1 cellular context compared by ENCODE assay signal in the genomic region with DNA sequence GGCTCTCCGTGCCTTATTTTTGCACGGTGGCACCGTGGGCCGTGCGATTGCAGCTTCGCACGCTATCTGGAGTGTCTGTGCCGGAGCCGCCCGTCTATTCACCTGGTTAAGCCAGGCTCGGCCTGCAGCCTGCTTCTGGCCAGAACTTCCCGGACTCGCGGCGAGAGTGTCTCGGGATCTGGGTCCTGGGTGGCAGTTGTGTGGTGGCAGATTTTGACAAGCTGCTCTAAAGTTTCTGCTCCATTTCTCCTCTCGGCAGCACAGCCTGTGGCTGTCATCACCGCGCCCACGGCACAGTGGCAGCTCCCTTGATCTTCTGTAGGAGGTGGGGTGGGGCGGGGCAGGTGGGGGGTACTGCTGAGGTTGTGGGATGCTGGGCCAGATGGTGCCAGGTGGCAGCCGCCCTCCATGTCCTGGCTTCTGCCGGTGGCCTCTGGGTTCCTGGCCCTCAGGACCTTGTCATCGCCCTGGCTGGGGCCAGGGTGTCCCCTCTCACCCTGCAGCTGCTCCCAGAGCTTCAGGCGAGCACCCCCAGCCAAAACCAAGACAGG.
TF ChIP-seq lines count a peak whose summit lies in the region.

No MANE protein-coding gene starts in this region.

TF ChIP-seq in HEK293, 187 proteins besides CTCF, POLR2A, EP300 and RAD21 (continued from another document and continues in another):
- TF ChIP-seq, protein P1, sequence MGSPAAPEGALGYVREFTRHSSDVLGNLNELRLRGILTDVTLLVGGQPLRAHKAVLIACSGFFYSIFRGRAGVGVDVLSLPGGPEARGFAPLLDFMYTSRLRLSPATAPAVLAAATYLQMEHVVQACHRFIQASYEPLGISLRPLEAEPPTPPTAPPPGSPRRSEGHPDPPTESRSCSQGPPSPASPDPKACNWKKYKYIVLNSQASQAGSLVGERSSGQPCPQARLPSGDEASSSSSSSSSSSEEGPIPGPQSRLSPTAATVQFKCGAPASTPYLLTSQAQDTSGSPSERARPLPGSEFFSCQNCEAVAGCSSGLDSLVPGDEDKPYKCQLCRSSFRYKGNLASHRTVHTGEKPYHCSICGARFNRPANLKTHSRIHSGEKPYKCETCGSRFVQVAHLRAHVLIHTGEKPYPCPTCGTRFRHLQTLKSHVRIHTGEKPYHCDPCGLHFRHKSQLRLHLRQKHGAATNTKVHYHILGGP (tag by site-specific recombination; IDR thresholded peaks at IDR 0.05) = no peak
- TF ChIP-seq, protein P2, sequence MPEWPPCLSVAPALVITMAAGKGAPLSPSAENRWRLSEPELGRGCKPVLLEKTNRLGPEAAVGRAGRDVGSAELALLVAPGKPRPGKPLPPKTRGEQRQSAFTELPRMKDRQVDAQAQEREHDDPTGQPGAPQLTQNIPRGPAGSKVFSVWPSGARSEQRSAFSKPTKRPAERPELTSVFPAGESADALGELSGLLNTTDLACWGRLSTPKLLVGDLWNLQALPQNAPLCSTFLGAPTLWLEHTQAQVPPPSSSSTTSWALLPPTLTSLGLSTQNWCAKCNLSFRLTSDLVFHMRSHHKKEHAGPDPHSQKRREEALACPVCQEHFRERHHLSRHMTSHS (tag by site-specific recombination; IDR thresholded peaks at IDR 0.05) = no peak
- no peak for TF ChIP-seq ZNF660 (tag by site-specific recombination; IDR thresholded peaks at IDR 0.05)
- TF ChIP-seq ZNF2 (tag by site-specific recombination; IDR thresholded peaks at IDR 0.05) = 0 out of 2 replicates have a peak, but pooled peaks have one; percentile 10
- TF ChIP-seq ZEB2 (tag by site-specific recombination; IDR thresholded peaks at IDR 0.05) = 0 out of 2 replicates have a peak, but pooled peaks have one; percentile 13
- no peak for TF ChIP-seq ZNF610 (tag by site-specific recombination; IDR thresholded peaks at IDR 0.05; ENCODE audit: borderline replicate concordance)
- no peak for TF ChIP-seq ZBTB8A (tag by site-specific recombination; IDR thresholded peaks at IDR 0.05)
- no peak for TF ChIP-seq HOXC10 (CRISPR knock-in tag; IDR thresholded peaks at IDR 0.05)
- TF ChIP-seq, protein P3, sequence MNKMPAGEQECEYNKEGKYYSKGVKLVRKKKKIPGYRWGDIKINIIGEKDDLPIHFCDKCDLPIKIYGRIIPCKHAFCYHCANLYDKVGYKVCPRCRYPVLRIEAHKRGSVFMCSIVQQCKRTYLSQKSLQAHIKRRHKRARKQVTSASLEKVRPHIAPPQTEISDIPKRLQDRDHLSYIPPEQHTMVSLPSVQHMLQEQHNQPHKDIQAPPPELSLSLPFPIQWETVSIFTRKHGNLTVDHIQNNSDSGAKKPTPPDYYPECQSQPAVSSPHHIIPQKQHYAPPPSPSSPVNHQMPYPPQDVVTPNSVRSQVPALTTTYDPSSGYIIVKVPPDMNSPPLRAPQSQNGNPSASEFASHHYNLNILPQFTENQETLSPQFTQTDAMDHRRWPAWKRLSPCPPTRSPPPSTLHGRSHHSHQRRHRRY (tag by site-specific recombination; IDR thresholded peaks at IDR 0.05) = no peak
- TF ChIP-seq, protein P4, sequence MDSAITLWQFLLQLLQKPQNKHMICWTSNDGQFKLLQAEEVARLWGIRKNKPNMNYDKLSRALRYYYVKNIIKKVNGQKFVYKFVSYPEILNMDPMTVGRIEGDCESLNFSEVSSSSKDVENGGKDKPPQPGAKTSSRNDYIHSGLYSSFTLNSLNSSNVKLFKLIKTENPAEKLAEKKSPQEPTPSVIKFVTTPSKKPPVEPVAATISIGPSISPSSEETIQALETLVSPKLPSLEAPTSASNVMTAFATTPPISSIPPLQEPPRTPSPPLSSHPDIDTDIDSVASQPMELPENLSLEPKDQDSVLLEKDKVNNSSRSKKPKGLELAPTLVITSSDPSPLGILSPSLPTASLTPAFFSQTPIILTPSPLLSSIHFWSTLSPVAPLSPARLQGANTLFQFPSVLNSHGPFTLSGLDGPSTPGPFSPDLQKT (IDR thresholded peaks at IDR 0.05; ENCODE audit: borderline replicate concordance, low read depth, low read length) = no peak
- TF ChIP-seq, protein P5, sequence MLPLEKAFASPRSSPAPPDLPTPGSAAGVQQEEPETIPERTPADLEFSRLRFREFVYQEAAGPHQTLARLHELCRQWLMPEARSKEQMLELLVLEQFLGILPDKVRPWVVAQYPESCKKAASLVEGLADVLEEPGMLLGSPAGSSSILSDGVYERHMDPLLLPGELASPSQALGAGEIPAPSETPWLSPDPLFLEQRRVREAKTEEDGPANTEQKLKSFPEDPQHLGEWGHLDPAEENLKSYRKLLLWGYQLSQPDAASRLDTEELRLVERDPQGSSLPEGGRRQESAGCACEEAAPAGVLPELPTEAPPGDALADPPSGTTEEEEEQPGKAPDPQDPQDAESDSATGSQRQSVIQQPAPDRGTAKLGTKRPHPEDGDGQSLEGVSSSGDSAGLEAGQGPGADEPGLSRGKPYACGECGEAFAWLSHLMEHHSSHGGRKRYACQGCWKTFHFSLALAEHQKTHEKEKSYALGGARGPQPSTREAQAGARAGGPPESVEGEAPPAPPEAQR (tag by site-specific recombination; IDR thresholded peaks at IDR 0.05) = no peak
- TF ChIP-seq ZNF221 (tag by site-specific recombination; IDR thresholded peaks at IDR 0.05; ENCODE audit: borderline replicate concordance) = no peak
- TF ChIP-seq MEIS1 (CRISPR knock-in tag; IDR thresholded peaks at IDR 0.05; ENCODE audit: borderline replicate concordance) = no peak
- TF ChIP-seq, protein P6, sequence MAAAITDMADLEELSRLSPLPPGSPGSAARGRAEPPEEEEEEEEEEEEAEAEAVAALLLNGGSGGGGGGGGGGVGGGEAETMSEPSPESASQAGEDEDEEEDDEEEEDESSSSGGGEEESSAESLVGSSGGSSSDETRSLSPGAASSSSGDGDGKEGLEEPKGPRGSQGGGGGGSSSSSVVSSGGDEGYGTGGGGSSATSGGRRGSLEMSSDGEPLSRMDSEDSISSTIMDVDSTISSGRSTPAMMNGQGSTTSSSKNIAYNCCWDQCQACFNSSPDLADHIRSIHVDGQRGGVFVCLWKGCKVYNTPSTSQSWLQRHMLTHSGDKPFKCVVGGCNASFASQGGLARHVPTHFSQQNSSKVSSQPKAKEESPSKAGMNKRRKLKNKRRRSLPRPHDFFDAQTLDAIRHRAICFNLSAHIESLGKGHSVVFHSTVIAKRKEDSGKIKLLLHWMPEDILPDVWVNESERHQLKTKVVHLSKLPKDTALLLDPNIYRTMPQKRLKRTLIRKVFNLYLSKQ (tag by site-specific recombination; IDR thresholded peaks at IDR 0.05; ENCODE audit: borderline replicate concordance) = no peak
- TF ChIP-seq, protein P7, sequence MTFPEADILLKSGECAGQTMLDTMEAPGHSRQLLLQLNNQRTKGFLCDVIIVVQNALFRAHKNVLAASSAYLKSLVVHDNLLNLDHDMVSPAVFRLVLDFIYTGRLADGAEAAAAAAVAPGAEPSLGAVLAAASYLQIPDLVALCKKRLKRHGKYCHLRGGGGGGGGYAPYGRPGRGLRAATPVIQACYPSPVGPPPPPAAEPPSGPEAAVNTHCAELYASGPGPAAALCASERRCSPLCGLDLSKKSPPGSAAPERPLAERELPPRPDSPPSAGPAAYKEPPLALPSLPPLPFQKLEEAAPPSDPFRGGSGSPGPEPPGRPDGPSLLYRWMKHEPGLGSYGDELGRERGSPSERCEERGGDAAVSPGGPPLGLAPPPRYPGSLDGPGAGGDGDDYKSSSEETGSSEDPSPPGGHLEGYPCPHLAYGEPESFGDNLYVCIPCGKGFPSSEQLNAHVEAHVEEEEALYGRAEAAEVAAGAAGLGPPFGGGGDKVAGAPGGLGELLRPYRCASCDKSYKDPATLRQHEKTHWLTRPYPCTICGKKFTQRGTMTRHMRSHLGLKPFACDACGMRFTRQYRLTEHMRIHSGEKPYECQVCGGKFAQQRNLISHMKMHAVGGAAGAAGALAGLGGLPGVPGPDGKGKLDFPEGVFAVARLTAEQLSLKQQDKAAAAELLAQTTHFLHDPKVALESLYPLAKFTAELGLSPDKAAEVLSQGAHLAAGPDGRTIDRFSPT (tag by site-specific recombination; IDR thresholded peaks at IDR 0.05) = peak; percentile 53; the same call in 1 of the 2 replicates
- no peak for TF ChIP-seq ZSCAN16 (tag by site-specific recombination; IDR thresholded peaks at IDR 0.05)
- TF ChIP-seq ZFP41 (tag by site-specific recombination; IDR thresholded peaks at IDR 0.05; ENCODE audit: borderline replicate concordance) = no peak
- TF ChIP-seq SCRT1 (tag by site-specific recombination; IDR thresholded peaks at IDR 0.05; ENCODE audit: borderline replicate concordance) = no peak
- TF ChIP-seq, protein P8, sequence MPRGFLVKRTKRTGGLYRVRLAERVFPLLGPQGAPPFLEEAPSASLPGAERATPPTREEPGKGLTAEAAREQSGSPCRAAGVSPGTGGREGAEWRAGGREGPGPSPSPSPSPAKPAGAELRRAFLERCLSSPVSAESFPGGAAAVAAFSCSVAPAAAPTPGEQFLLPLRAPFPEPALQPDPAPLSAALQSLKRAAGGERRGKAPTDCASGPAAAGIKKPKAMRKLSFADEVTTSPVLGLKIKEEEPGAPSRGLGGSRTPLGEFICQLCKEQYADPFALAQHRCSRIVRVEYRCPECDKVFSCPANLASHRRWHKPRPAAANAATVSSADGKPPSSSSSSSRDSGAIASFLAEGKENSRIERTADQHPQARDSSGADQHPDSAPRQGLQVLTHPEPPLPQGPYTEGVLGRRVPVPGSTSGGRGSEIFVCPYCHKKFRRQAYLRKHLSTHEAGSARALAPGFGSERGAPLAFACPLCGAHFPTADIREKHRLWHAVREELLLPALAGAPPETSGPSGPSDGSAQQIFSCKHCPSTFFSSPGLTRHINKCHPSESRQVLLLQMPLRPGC (tag by site-specific recombination; IDR thresholded peaks at IDR 0.05) = no peak
- TF ChIP-seq ZFP37 (tag by site-specific recombination; IDR thresholded peaks at IDR 0.05) = no peak
- TF ChIP-seq ZBTB20 (tag by site-specific recombination; IDR thresholded peaks at IDR 0.05) = no peak
- TF ChIP-seq, protein P9, sequence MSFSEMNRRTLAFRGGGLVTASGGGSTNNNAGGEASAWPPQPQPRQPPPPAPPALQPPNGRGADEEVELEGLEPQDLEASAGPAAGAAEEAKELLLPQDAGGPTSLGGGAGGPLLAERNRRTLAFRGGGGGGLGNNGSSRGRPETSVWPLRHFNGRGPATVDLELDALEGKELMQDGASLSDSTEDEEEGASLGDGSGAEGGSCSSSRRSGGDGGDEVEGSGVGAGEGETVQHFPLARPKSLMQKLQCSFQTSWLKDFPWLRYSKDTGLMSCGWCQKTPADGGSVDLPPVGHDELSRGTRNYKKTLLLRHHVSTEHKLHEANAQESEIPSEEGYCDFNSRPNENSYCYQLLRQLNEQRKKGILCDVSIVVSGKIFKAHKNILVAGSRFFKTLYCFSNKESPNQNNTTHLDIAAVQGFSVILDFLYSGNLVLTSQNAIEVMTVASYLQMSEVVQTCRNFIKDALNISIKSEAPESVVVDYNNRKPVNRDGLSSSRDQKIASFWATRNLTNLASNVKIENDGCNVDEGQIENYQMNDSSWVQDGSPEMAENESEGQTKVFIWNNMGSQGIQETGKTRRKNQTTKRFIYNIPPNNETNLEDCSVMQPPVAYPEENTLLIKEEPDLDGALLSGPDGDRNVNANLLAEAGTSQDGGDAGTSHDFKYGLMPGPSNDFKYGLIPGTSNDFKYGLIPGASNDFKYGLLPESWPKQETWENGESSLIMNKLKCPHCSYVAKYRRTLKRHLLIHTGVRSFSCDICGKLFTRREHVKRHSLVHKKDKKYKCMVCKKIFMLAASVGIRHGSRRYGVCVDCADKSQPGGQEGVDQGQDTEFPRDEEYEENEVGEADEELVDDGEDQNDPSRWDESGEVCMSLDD (tag by site-specific recombination; IDR thresholded peaks at IDR 0.05) = no peak
- TF ChIP-seq, protein P10, sequence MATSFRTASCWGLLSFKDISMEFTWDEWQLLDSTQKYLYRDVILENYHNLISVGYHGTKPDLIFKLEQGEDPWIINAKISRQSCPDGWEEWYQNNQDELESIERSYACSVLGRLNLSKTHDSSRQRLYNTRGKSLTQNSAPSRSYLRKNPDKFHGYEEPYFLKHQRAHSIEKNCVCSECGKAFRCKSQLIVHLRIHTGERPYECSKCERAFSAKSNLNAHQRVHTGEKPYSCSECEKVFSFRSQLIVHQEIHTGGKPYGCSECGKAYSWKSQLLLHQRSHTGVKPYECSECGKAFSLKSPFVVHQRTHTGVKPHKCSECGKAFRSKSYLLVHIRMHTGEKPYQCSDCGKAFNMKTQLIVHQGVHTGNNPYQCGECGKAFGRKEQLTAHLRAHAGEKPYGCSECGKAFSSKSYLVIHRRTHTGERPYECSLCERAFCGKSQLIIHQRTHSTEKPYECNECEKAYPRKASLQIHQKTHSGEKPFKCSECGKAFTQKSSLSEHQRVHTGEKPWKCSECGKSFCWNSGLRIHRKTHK (tag by site-specific recombination; IDR thresholded peaks at IDR 0.05) = no peak
- TF ChIP-seq ZNF501 (tag by site-specific recombination; IDR thresholded peaks at IDR 0.05) = no peak
- TF ChIP-seq, protein P11, sequence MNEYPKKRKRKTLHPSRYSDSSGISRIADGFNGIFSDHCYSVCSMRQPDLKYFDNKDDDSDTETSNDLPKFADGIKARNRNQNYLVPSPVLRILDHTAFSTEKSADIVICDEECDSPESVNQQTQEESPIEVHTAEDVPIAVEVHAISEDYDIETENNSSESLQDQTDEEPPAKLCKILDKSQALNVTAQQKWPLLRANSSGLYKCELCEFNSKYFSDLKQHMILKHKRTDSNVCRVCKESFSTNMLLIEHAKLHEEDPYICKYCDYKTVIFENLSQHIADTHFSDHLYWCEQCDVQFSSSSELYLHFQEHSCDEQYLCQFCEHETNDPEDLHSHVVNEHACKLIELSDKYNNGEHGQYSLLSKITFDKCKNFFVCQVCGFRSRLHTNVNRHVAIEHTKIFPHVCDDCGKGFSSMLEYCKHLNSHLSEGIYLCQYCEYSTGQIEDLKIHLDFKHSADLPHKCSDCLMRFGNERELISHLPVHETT (tag by site-specific recombination; IDR thresholded peaks at IDR 0.05) = no peak
- TF ChIP-seq, protein P12, sequence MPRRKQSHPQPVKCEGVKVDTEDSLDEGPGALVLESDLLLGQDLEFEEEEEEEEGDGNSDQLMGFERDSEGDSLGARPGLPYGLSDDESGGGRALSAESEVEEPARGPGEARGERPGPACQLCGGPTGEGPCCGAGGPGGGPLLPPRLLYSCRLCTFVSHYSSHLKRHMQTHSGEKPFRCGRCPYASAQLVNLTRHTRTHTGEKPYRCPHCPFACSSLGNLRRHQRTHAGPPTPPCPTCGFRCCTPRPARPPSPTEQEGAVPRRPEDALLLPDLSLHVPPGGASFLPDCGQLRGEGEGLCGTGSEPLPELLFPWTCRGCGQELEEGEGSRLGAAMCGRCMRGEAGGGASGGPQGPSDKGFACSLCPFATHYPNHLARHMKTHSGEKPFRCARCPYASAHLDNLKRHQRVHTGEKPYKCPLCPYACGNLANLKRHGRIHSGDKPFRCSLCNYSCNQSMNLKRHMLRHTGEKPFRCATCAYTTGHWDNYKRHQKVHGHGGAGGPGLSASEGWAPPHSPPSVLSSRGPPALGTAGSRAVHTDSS (tag by site-specific recombination; IDR thresholded peaks at IDR 0.05) = no peak
- no peak for TF ChIP-seq ZNF837 (tag by site-specific recombination; IDR thresholded peaks at IDR 0.05)
- no peak for TF ChIP-seq ZNF707 (tag by site-specific recombination; IDR thresholded peaks at IDR 0.05)
- TF ChIP-seq ZNF776 (tag by site-specific recombination; IDR thresholded peaks at IDR 0.05; ENCODE audit: borderline replicate concordance) = no peak
- TF ChIP-seq ZNF239 (tag by site-specific recombination; IDR thresholded peaks at IDR 0.05) = no peak
- TF ChIP-seq PRDM1 (tag by site-specific recombination; IDR thresholded peaks at IDR 0.05) = no peak
- peak; percentile 60 for TF ChIP-seq KLF1 (tag by site-specific recombination; IDR thresholded peaks at IDR 0.05)
